Comparison of ENCODE assay signal across 9 cellular contexts in the genomic region with DNA sequence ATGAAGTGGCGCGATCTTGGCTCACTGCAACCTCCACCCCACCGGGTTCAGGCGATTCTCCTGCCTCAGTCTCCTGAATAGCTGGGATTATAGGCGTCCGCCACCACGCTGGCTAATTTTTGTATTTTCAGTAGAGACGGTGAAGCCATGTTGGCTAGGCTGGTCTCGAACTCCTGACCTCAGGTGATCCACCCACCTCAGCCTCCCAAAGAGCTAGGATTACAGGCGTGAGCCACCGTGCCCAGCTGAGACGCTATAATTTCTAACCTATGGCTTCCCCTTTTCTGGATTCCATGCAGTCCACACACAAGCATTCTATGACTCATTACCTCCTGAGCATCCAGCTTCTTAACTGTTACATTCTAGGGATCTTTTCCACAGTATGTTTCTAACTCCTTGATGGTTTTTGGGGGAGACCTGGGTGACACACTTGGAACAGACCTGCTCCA. TPM values are rescaled to one million over a fixed set of nuclear protein-coding genes. Genes with fewer than 3 reads are reported as not detected.
DNase-seq lines count a peak whose midpoint lies in the region; ATAC-seq and TF ChIP-seq lines count a peak whose summit lies in the region.
"Had no signal": no experiment of that assay in that cellular context is flagged by ENCODE, and none has a peak within 500 bp of the region (broad histone marks: within the 10 kb centered on the region; RNA-seq: fewer than 3 reads in every experiment).

No MANE protein-coding gene starts in this region.

- H3K27ac ChIP-seq in 22Rv1: peak overlapping the region; percentile 99
- peak overlapping the region; percentile 83 for H3K27ac ChIP-seq in HCT116 (ENCODE audit: low read depth, low read length)

- H3K4me2 ChIP-seq in HCT116 (ENCODE audit: low read length): peak overlapping the region; percentile 81

- H3K9me3 ChIP-seq in HCT116 (ENCODE audit: control insufficient read depth in 1 of 2, insufficient read depth in 1 of 2, low read depth in 1 of 2, low read length in 2 of 2) (no peaks in the 10 kb centered on the region), iPS-15b (ENCODE audit: control insufficient read depth, insufficient read depth, low read length) (no peaks in the 10 kb centered on the region)

- H3K9me3 Mint-ChIP-seq in activated T-helper 17 cell treated with anti-CD3 and anti-CD28 coated beads, Interleukin-2, amount 50 U/mL, for 72 hours: peaks cover 3% of the 10 kb centered on the region

- peak overlapping the region; percentile 11 to 45; a peak in 3 of 4 replicates for H3K4me3 ChIP-seq in HCT116 (replicated peaks in 1 of 2; ENCODE audit: low read depth in 1 of 2, low read length in 2 of 2)
- peak overlapping the region; percentile 4 for H3K4me3 ChIP-seq in iPS-15b (ENCODE audit: low read depth, low read length)

- no peaks in the 10 kb centered on the region for H3K9me2 ChIP-seq in HCT116 (ENCODE audit: insufficient read depth)

- peaks cover 42 to 68% of the 10 kb centered on the region in 2 experiments for H3K4me1 ChIP-seq in HCT116 (ENCODE audit: control insufficient read depth in 1 of 2, insufficient read depth in 2 of 2, low read length in 2 of 2)
- peaks cover 18% of the 10 kb centered on the region for H3K4me1 ChIP-seq in iPS-15b (ENCODE audit: control insufficient read depth, insufficient read depth, low read length)

- H3K9ac ChIP-seq in HCT116 (ENCODE audit: low read length) (peak overlapping the region; percentile 63), iPS-15b (ENCODE audit: low read depth, low read length) (no peak overlapping the region)

- no peak overlapping the region for H3K4me3 Mint-ChIP-seq in activated T-helper 17 cell treated with anti-CD3 and anti-CD28 coated beads, Interleukin-2, amount 50 U/mL, for 72 hours

- POLR2A ChIA-PET in HCT116 (lab: Charles Lee): interaction anchor here (0.7 to 5.5 kb wide), 8 partner anchors 10 to 61 kb away, joined by 3 to 67 read pairs (median 6); a partner anchor contains a TSS

- ATAC-seq in HCT116 (peak; percentile 41), GM21528 (IDR thresholded peaks at IDR 0.05; ENCODE audit: low FRiP score, unreplicated experiment) (no peak)
- no peak for ATAC-seq in activated T-helper 17 cell treated with anti-CD3 and anti-CD28 coated beads, Interleukin-2, amount 50 U/mL, for 72 hours (replicated peaks)

- peaks cover 27% of the 10 kb centered on the region for H3K4me1 Mint-ChIP-seq in activated T-helper 17 cell treated with anti-CD3 and anti-CD28 coated beads, Interleukin-2, amount 50 U/mL, for 72 hours

- RAD21 ChIA-PET in HCT116 (lab: Charles Lee; ENCODE audit: low non-redundant PET in 1 of 2, low total read pairs in 2 of 2, uncharacterized antibody in 2 of 2, unreplicated experiment in 2 of 2): interaction anchor here in 1 of 2 experiments (2.1 kb wide), 1 partner anchor 13 kb away, joined by 8 read pairs; no protein-coding TSS in a partner anchor

- TF ChIP-seq RAD21 in HCT116 (IDR thresholded peaks at IDR 0.05; ENCODE audit: low read depth): no peak

- no peaks in the 10 kb centered on the region for H4K20me1 ChIP-seq in HCT116 (ENCODE audit: insufficient read depth)

- TF ChIP-seq POLR2A in HCT116 (IDR thresholded peaks at IDR 0.05; ENCODE audit: borderline replicate concordance, extremely low read depth, insufficient read depth, insufficient read length): no peak

- H3K27ac Mint-ChIP-seq in activated T-helper 17 cell treated with anti-CD3 and anti-CD28 coated beads, Interleukin-2, amount 50 U/mL, for 72 hours: peak overlapping the region; percentile 50

- H3K36me3 ChIP-seq in HCT116 (ENCODE audit: control insufficient read depth in 1 of 2, insufficient read depth in 2 of 2, low read length in 2 of 2) (no peaks in the 10 kb centered on the region), iPS-15b (ENCODE audit: control insufficient read depth, insufficient read depth, low read length) (no peaks in the 10 kb centered on the region)

- no peak for TF ChIP-seq CTCF in 22Rv1 (IDR thresholded peaks at IDR 0.05)
- TF ChIP-seq CTCF in HCT116 (IDR thresholded peaks at IDR 0.05 in 2 of 3, conservative IDR thresholded peaks at IDR 0.05 in 1 of 3; ENCODE audit: borderline replicate concordance in 1 of 3, insufficient read depth in 1 of 3, low read depth in 2 of 3, low read length in 2 of 3): no peak

- no TSS peak for BruUV-seq in HCT116 (replicated peaks; lab: Mats Ljungman, UMichigan)

- intact Hi-C loops in HCT116 (cut with micrococcal nuclease): no loop called here

- CTCF ChIA-PET in HCT116 (lab: Charles Lee): interaction anchor here (1.6 to 3.1 kb wide), 3 partner anchors 11 to 33 kb away, joined by 4 to 29 read pairs (median 8); no protein-coding TSS in a partner anchor

- H3K27me3 Mint-ChIP-seq in activated T-helper 17 cell treated with anti-CD3 and anti-CD28 coated beads, Interleukin-2, amount 50 U/mL, for 72 hours: no peaks in the 10 kb centered on the region

- no peak overlapping the region for H2AFZ ChIP-seq in HCT116 (ENCODE audit: low read depth, low read length, poor library complexity, severe bottlenecking)

- DNase-seq in HCT116 (ENCODE audit: low read depth, low spot score) (peak; percentile 57), midbrain (lab: John Stamatoyannopoulos, UW) (no peak), NCI-H2081 (lab: John Stamatoyannopoulos, UW) (no peak)
- DNase-seq in effector CD4-positive, alpha-beta T cell: no peak
- DNase-seq: left cardiac atrium had no signal

- H3K36me3 Mint-ChIP-seq in activated T-helper 17 cell treated with anti-CD3 and anti-CD28 coated beads, Interleukin-2, amount 50 U/mL, for 72 hours (ENCODE audit: low read depth): peaks cover 52% of the 10 kb centered on the region

- no peaks in the 10 kb centered on the region for H3K79me2 ChIP-seq in HCT116 (ENCODE audit: insufficient read depth, low read length)

- no peaks in the 10 kb centered on the region for H3K27me3 ChIP-seq in HCT116 (ENCODE audit: insufficient read depth, low read length)
- H3K27me3 ChIP-seq in iPS-15b (ENCODE audit: control insufficient read depth, insufficient read depth, low read length): no peaks in the 10 kb centered on the region

TF ChIP-seq in HCT116, 20 proteins besides CTCF, POLR2A, EP300 and RAD21:
- TF ChIP-seq YY1 (IDR thresholded peaks at IDR 0.05; ENCODE audit: extremely low read depth, insufficient replicate concordance, low read depth, low read length) (no peak), POLR2AphosphoS5 (IDR thresholded peaks at IDR 0.05; ENCODE audit: low read depth, low read length) (peak; percentile 53), JUND (IDR thresholded peaks at IDR 0.05) (peak; percentile 68; the same call in 1 of the 2 replicates), FOSL1 (IDR thresholded peaks at IDR 0.05; ENCODE audit: low read depth) (peak; percentile 55)

RNA-seq across cellular contexts. Expression of a gene that starts 11.9 kb away (rescaled TPM):
- total RNA-seq in HCT116 (2021; ENCODE audit: unreplicated experiment): 119 TPM
- 127 and 128 TPM in 2 replicates for polyA plus RNA-seq in HCT116 (2012)
- total RNA-seq in activated T-helper 17 cell treated with anti-CD3 and anti-CD28 coated beads, Interleukin-2, amount 50 U/mL, for 72 hours: 100 to 1,000 TPM in 1 of 2 donors, 10 to 100 TPM in 1; 77.3 to 108 TPM

RNA-seq across cellular contexts. Expression of a gene that starts 53.6 kb away (rescaled TPM):
- 2,677 TPM for total RNA-seq in HCT116 (2021; ENCODE audit: unreplicated experiment)
- polyA plus RNA-seq in HCT116 (2012): 4,398 and 5,903 TPM in 2 replicates
- total RNA-seq in activated T-helper 17 cell treated with anti-CD3 and anti-CD28 coated beads, Interleukin-2, amount 50 U/mL, for 72 hours: 1,000 to 10,000 TPM; 2,616 to 3,068 TPM
